Comparison of ENCODE assay signal across 26 cellular contexts in genomic region chr11:42957831-42958230, GRCh38.
"Had no signal": no experiment of that assay in that cellular context is flagged by ENCODE, and none has a peak within 500 bp of the region (broad histone marks: within the 10 kb centered on the region; RNA-seq: fewer than 3 reads in every experiment).

No MANE protein-coding gene starts in this region.

- H3K4me3 ChIP-seq: stomach, suprapubic skin, testis, thoracic aorta, thyroid gland, tibial artery, tibial nerve, transverse colon, upper lobe of left lung, upper lobe of right lung, uterus, vagina had no signal

- H3K9me3 ChIP-seq: suprapubic skin, testis, thoracic aorta, thyroid gland, tibial artery, tibial nerve, transverse colon, upper lobe of left lung, upper lobe of right lung, uterus, vagina had no signal

- H3K4me1 ChIP-seq: stomach, suprapubic skin, testis, thyroid gland, tibial artery, tibial nerve, transverse colon, upper lobe of left lung, upper lobe of right lung, uterus, vagina had no signal

- ATAC-seq: stimulated activated effector memory CD8-positive, alpha-beta T cell treated with anti-CD3 and anti-CD28 coated beads, Interleukin-12 subunit alpha, Interleukin-12 subunit beta, amount 100 ng/mL, for 72 hours; stimulated activated memory B cell treated with anti-CD40 and anti-IgM and Interleukin-4, amounts not matched to agents 10 μg/mL and 1 μg/mL and 100 μg/mL, for 72 hours; stimulated activated naive B cell treated with anti-CD40 and anti-IgM and Interleukin-4, amounts not matched to agents 10 μg/mL and 1 μg/mL and 100 μg/mL, for 72 hours; stimulated activated naive CD8-positive, alpha-beta T cell treated with anti-CD3 and anti-CD28 coated beads, Interleukin-15, amount 100 ng/mL, for 72 hours; stimulated activated naive CD8-positive, alpha-beta T cell treated with anti-CD3 and anti-CD28 coated beads, Interleukin-15, Interleukin-2, amounts not matched to agents 100 U/mL and 50 U/mL, for 24 hours; upper lobe of right lung had no signal

- H3K36me3 ChIP-seq: stomach, suprapubic skin, thoracic aorta, thyroid gland, tibial artery, tibial nerve, transverse colon, upper lobe of left lung, upper lobe of right lung, uterus, vagina had no signal

- H3K27ac ChIP-seq: stomach, suprapubic skin, testis, thoracic aorta, thyroid gland, tibial artery, tibial nerve, transverse colon, upper lobe of left lung, upper lobe of right lung, uterus, vagina had no signal

- H3K27me3 ChIP-seq: stomach, suprapubic skin, testis, thyroid gland, tibial artery, tibial nerve, transverse colon, upper lobe of left lung, upper lobe of right lung, uterus, vagina had no signal

- DNase-seq: stimulated activated CD4-positive, alpha-beta T cell treated with anti-CD3 and anti-CD28 coated beads, Interleukin-2, amount 100 ng/mL, for 48 hours; stimulated activated CD4-positive, alpha-beta T cell treated with anti-CD3 and anti-CD28 coated beads, Interleukin-4, amount 100 ng/mL, for 1 hour; stimulated activated CD4-positive, alpha-beta T cell treated with anti-CD3 and anti-CD28 coated beads, Interleukin-4, amount 100 ng/mL, for 24 hours; stimulated activated CD4-positive, alpha-beta T cell treated with anti-CD3 and anti-CD28 coated beads, Interleukin-4, amount 100 ng/mL, for 4 hours; stimulated activated CD8-positive, alpha-beta memory T cell treated with anti-CD3 and anti-CD28 coated beads, Interleukin-4, amount 100 ng/mL, for 48 hours; stimulated activated naive B cell treated with anti-CD40 and anti-IgM and Interleukin-4, amounts not matched to agents 10 μg/mL and 1 μg/mL and 100 μg/mL, for 72 hours; stimulated activated naive CD4-positive, alpha-beta T cell; stimulated activated naive CD4-positive, alpha-beta T cell treated with Interleukin-2 at 50 U/mL for 16 hours; stimulated activated naive CD8-positive, alpha-beta T cell treated with anti-CD3 and anti-CD28 coated beads, Interleukin-15, amount 100 ng/mL, for 72 hours; stimulated activated naive CD8-positive, alpha-beta T cell treated with anti-CD3 and anti-CD28 coated beads, Interleukin-15, Interleukin-2, amounts not matched to agents 100 U/mL and 50 U/mL, for 24 hours; stomach; substantia nigra; testis; thyroid gland; tibial artery; transverse colon; trophoblast cell; upper lobe of right lung; uterus had no signal
